ENCODE assay signal across 8 cellular contexts in genomic region chr13:77329133-77330008, GRCh38. TPM values are rescaled to one million over a fixed set of nuclear protein-coding genes. Genes with fewer than 3 reads are reported as not detected.
DNase-seq lines count a peak whose midpoint lies in the region; ATAC-seq and TF ChIP-seq lines count a peak whose summit lies in the region.

No MANE protein-coding gene starts in this region.

- peaks cover 30 to 58% (median 38%) of the 10 kb centered on the region in 6 donors for H3K4me1 ChIP-seq in spleen

- DNase-seq in AG08396 (ENCODE audit: low spot score) (peak; percentile 86), NCI-H2227 treated with DMSO at 0.1 percent for 48 hours (lab: John Stamatoyannopoulos, UW) (peak; percentile 70), WTC11 (ENCODE audit: low spot score) (peak; percentile 62), caudate nucleus (lab: John Stamatoyannopoulos, UW) (peak; percentile 19 to 96 (median 84)), iris pigment epithelial cell (ENCODE audit: low read depth) (peak; percentile 98), spleen (peak; percentile 97)

- CTCF ChIA-PET in WTC11 (lab: Charles Lee), result interaction anchor here (0.8 to 2.4 kb wide), 6 partner anchors 10 to 349 kb away, joined by 3 to 23 read pairs (median 4); no protein-coding TSS in a partner anchor

- in situ Hi-C loops in GM18951 (cut with MboI; ENCODE audit: low sequenced_read_pairs, unreplicated experiment), result no loop called here

- TF ChIP-seq CTCF in WTC11 (IDR thresholded peaks at IDR 0.05) (no peak), spleen (IDR thresholded peaks at IDR 0.05 in 8 of 11, conservative IDR thresholded peaks at IDR 0.05 in 3 of 11) (peak in 2 of 11 experiments; percentile 18 to 19)

- H3K9me3 ChIP-seq in spleen, result no peaks in the 10 kb centered on the region

- ATAC-seq in HG03175 (IDR thresholded peaks at IDR 0.05; ENCODE audit: unreplicated experiment) (peak; percentile 68), WTC11 (peak; percentile 62)

- H3K4me3 Mint-ChIP-seq in WTC11, result peak overlapping the region; percentile 92

- intact Hi-C loops in spleen (cut with DNase I; ENCODE audit: low total_unique reads), result no loop called here

- H3K27ac ChIP-seq in caudate nucleus (ENCODE audit: low read depth, low read length) (peak overlapping the region; percentile 92), spleen (peak overlapping the region; percentile 76 to 98 (median 94))

- TF ChIP-seq POLR2A in GM18951 (IDR thresholded peaks at IDR 0.05; ENCODE audit: extremely low read depth, insufficient read depth, insufficient read length), result peak; percentile 69
- peak in 1 of 3 donors; percentile 87 for TF ChIP-seq POLR2A in spleen (IDR thresholded peaks at IDR 0.05)

- H3K27me3 Mint-ChIP-seq in WTC11 (ENCODE audit: low read depth), result peaks cover 25% of the 10 kb centered on the region

- H3K27ac Mint-ChIP-seq in WTC11, result peak overlapping the region; percentile 90

- H3K36me3 Mint-ChIP-seq in WTC11, result no peaks in the 10 kb centered on the region

- H3K4me1 Mint-ChIP-seq in WTC11, result peaks cover 43% of the 10 kb centered on the region

- peak overlapping the region; percentile 40 to 93 (median 78) for H3K4me3 ChIP-seq in spleen

- H3K27me3 ChIP-seq in spleen (replicated peaks in 1 of 7), result no peaks in the 10 kb centered on the region

- no peaks in the 10 kb centered on the region for H3K9me3 Mint-ChIP-seq in WTC11

- H3K36me3 ChIP-seq in spleen, result no peaks in the 10 kb centered on the region

- 0 to 1% (median 0%) methylated on average over 46 to 53 of the region's 53 CpGs for WGBS in spleen, 5 donors

- POLR2A ChIA-PET in WTC11 (lab: Charles Lee), result interaction anchor here (0.8 to 1.0 kb wide), 2 partner anchors 10 to 304 kb away, joined by 3 read pairs; no protein-coding TSS in a partner anchor

TF ChIP-seq in WTC11, 78 proteins besides CTCF, POLR2A, EP300 and RAD21:
- TF ChIP-seq MYBL2 (CRISPR knock-in tag; IDR thresholded peaks at IDR 0.05) (no peak), ETV6 (CRISPR knock-in tag; IDR thresholded peaks at IDR 0.05) (0 out of 2 replicates have a peak, but pooled peaks have one; percentile 32), ZMAT4 (CRISPR knock-in tag; IDR thresholded peaks at IDR 0.05) (no peak), FOXK1 (CRISPR knock-in tag; IDR thresholded peaks at IDR 0.05) (peak; percentile 72), MAX (CRISPR knock-in tag; IDR thresholded peaks at IDR 0.05) (peak; percentile 60), KAT7 (CRISPR knock-in tag; IDR thresholded peaks at IDR 0.05; ENCODE audit: borderline replicate concordance) (0 out of 2 replicates have a peak, but pooled peaks have one; percentile 30), TEAD4 (CRISPR knock-in tag; IDR thresholded peaks at IDR 0.05) (no peak; the same call in 1 of the 2 replicates), PRDM15 (CRISPR knock-in tag; IDR thresholded peaks at IDR 0.05) (peak; percentile 98), SMAD3 (CRISPR knock-in tag; IDR thresholded peaks at IDR 0.05; ENCODE audit: borderline replicate concordance) (0 out of 2 replicates have a peak, but pooled peaks have one; percentile 59), SP1 (CRISPR knock-in tag; conservative IDR thresholded peaks at IDR 0.05) (peak; percentile 53), ZNF232 (CRISPR knock-in tag; IDR thresholded peaks at IDR 0.05) (0 out of 2 replicates have a peak, but pooled peaks have one; percentile 58)

RNA-seq across cellular contexts. Expression of gene MYCBP2, which starts 2.5 kb away (rescaled TPM):
- 41.5 to 54.3 TPM (median 45.3 TPM) in 3 replicates for total RNA-seq in WTC11 (2021)
- 100 to 1,000 TPM; 169 to 251 (median 217) TPM for total RNA-seq in spleen
- polyA plus RNA-seq in spleen, result 10 to 100 TPM; 55.2 to 66.4 (median 61.3) TPM

Comparison
In these comparisons a context has a peak if more than half of its experiments do, and no peak if none do; other contexts are left out.
1. Peak in every context shown above with its lines: DNase-seq, ATAC-seq, H3K4me3 ChIP-seq and H3K27ac ChIP-seq.